38 cellular contexts compared by ENCODE assay signal in genomic region chr3:127133971-127134370, GRCh38. TPM values are rescaled to one million over a fixed set of nuclear protein-coding genes. Genes with fewer than 3 reads are reported as not detected.
"Had no signal": no experiment of that assay in that cellular context is flagged by ENCODE, and none has a peak within 500 bp of the region (broad histone marks: within the 10 kb centered on the region; RNA-seq: fewer than 3 reads in every experiment).

No MANE protein-coding gene starts in this region.

- H3K9me3 Mint-ChIP-seq: activated B cell treated with CpG ODN at 0.5 μM for 24 hours; activated CD4-positive, alpha-beta memory T cell treated with anti-CD3 and anti-CD28 coated beads for 36 hours; activated naive CD8-positive, alpha-beta T cell treated with anti-CD3 and anti-CD28 coated beads for 36 hours; activated T-cell treated with anti-CD3 and anti-CD28 coated beads, Interleukin-2, amount 50 U/mL, for 72 hours; activated T-helper 17 cell treated with anti-CD3 and anti-CD28 coated beads, Interleukin-2, amount 50 U/mL, for 72 hours had no signal

- H3K4me3 Mint-ChIP-seq: activated B cell treated with CpG ODN at 0.5 μM for 24 hours; activated CD4-positive, alpha-beta memory T cell treated with anti-CD3 and anti-CD28 coated beads for 36 hours; activated naive CD8-positive, alpha-beta T cell treated with anti-CD3 and anti-CD28 coated beads for 36 hours; activated T-cell treated with anti-CD3 and anti-CD28 coated beads, Interleukin-2, amount 50 U/mL, for 72 hours had no signal

- H3K27ac ChIP-seq: PC-9, RWPE1, VCaP had no signal

- H3K36me3 Mint-ChIP-seq: activated CD4-positive, alpha-beta memory T cell treated with anti-CD3 and anti-CD28 coated beads for 36 hours; activated naive CD8-positive, alpha-beta T cell treated with anti-CD3 and anti-CD28 coated beads for 36 hours had no signal

- DNase-seq: activated B cell treated with CpG ODN at 0.5 μM for 24 hours; activated CD4-positive, alpha-beta memory T cell treated with anti-CD3 and anti-CD28 coated beads for 36 hours; activated CD4-positive, alpha-beta T cell treated with anti-CD3 and anti-CD28 coated beads for 4 hours; activated CD4-positive, alpha-beta T cell treated with anti-CD3 and anti-CD28 coated beads, Interleukin-2, amount 50 U/mL, for 1 hour; activated CD4-positive, CD25-positive, alpha-beta regulatory T cell treated with anti-CD3 and anti-CD28 coated beads, Interleukin-2, amount 50 U/mL, for 72 hours; activated effector memory CD4-positive, alpha-beta T cell treated with anti-CD3 and anti-CD28 coated beads, Interleukin-2, amount 50 U/mL, for 16 hours; activated naive CD4-positive, alpha-beta T cell; activated naive CD4-positive, alpha-beta T cell treated with anti-CD3 and anti-CD28 coated beads, Interleukin-2, amount 50 U/mL, for 16 hours; activated naive CD8-positive, alpha-beta T cell treated with anti-CD3 and anti-CD28 coated beads for 36 hours; activated T-cell treated with anti-CD3 and anti-CD28 coated beads, Interleukin-2, amount 50 U/mL, for 1 hour; activated T-cell treated with anti-CD3 and anti-CD28 coated beads, Interleukin-2, amount 50 U/mL, for 72 hours; amniotic stem cell; aorta; NCI-H1105; NCI-H1417 treated with DMSO at 0.1 percent for 48 hours; NCI-H187 treated with DMSO at 0.1 percent for 48 hours; NCI-H2081; NCI-H2171 treated with DMSO at 0.1 percent for 48 hours; NCI-H2227 treated with DMSO at 0.1 percent for 48 hours; NCI-H446 treated with DMSO at 0.1 percent for 48 hours; NCI-H524; NCI-H69; NCI-H82; NK-92 treated with Interleukin-12 subunit alpha and Interleukin-12 subunit beta, amount 100 ng/mL, for 24 hours; PC-9; SIG-M5; SW 1271; T-helper 1 cell; T-helper 2 cell; T-helper 9 cell had no signal

- H2AFZ ChIP-seq: PC-9 had no signal

- H3K4me2 ChIP-seq: PC-9 had no signal

- H3K4me1 Mint-ChIP-seq: activated B cell treated with CpG ODN at 0.5 μM for 24 hours had no signal

- H3K4me3 ChIP-seq: K562, PC-9 had no signal

- H3K27ac Mint-ChIP-seq: activated B cell treated with CpG ODN at 0.5 μM for 24 hours; activated CD4-positive, alpha-beta memory T cell treated with anti-CD3 and anti-CD28 coated beads for 36 hours; activated naive CD8-positive, alpha-beta T cell treated with anti-CD3 and anti-CD28 coated beads for 36 hours; activated T-cell treated with anti-CD3 and anti-CD28 coated beads, Interleukin-2, amount 50 U/mL, for 72 hours; activated T-helper 17 cell treated with anti-CD3 and anti-CD28 coated beads, Interleukin-2, amount 50 U/mL, for 72 hours had no signal

RNA-seq across cellular contexts. Expression of gene PRR23E, which starts 59.0 kb away (rescaled TPM):
- total RNA-seq: activated B cell treated with CpG ODN at 0.5 μM for 24 hours; activated CD4-positive, alpha-beta memory T cell treated with anti-CD3 and anti-CD28 coated beads for 36 hours; activated naive CD8-positive, alpha-beta T cell treated with anti-CD3 and anti-CD28 coated beads for 36 hours; activated T-cell treated with anti-CD3 and anti-CD28 coated beads, Interleukin-2, amount 50 U/mL, for 72 hours; activated T-helper 17 cell treated with anti-CD3 and anti-CD28 coated beads, Interleukin-2, amount 50 U/mL, for 72 hours; aorta; cardiac septum; K562; M059J; OCI-LY7; PC-9; Right ventricle myocardium inferior had no signal
- polyA plus RNA-seq: aorta, K562 had no signal
